9 cellular contexts compared by ENCODE assay signal in genomic region chr9:14353222-14354056, GRCh38. TPM values are rescaled to one million over a fixed set of nuclear protein-coding genes. Genes with fewer than 3 reads are reported as not detected.
A peak's percentile ranks its signal among the peaks of the same experiment; 100 is the strongest.
DNase-seq lines count a peak whose midpoint lies in the region; ATAC-seq and TF ChIP-seq lines count a peak whose summit lies in the region.
"Had no signal": no experiment of that assay in that cellular context is flagged by ENCODE, and none has a peak within 500 bp of the region (broad histone marks: within the 10 kb centered on the region; RNA-seq: fewer than 3 reads in every experiment).

No MANE protein-coding gene starts in this region.

- no peak overlapping the region for H2BK20ac ChIP-seq in H9 (ENCODE audit: low read depth, low read length, poor library complexity, severe bottlenecking)

- no peaks in the 10 kb centered on the region for H3K79me1 ChIP-seq in H9 (ENCODE audit: insufficient read depth, low read depth, low read length, poor library complexity, severe bottlenecking)

- H3K14ac ChIP-seq in H9 (ENCODE audit: insufficient read depth, low read length): no peak overlapping the region

- no peak overlapping the region for H3K4me3 ChIP-seq in upper lobe of left lung

- H3K9ac ChIP-seq in H9 (ENCODE audit: extremely low read depth, insufficient read length, low read length): no peak overlapping the region

- no peaks in the 10 kb centered on the region for H3K36me3 Mint-ChIP-seq in H9 (ENCODE audit: insufficient read depth in 1 of 3, low read depth in 3 of 3)
- H3K36me3 Mint-ChIP-seq in activated naive CD4-positive, alpha-beta T cell treated with anti-CD3 and anti-CD28 coated beads, Interleukin-2, amount 10 ng/mL, durations not matched to agents 7 days and 5 days: no peaks in the 10 kb centered on the region
- H3K36me3 Mint-ChIP-seq in glutamatergic neuron (ENCODE audit: unreplicated experiment): no peaks in the 10 kb centered on the region

- peak; percentile 81 to 87 for ATAC-seq in upper lobe of left lung (ENCODE audit: low FRiP score in 2 of 2)

- intact Hi-C loops in posterior vena cava (cut with DNase I): loop anchor here (2.0 to 10.0 kb wide), 3 partner anchors 13 to 999 kb away; no protein-coding TSS in a partner anchor

- no peak for TF ChIP-seq POLR2A in upper lobe of left lung (IDR thresholded peaks at IDR 0.05)

- no peak overlapping the region for H2AK5ac ChIP-seq in H9 (ENCODE audit: insufficient read length, low read length)

- H3K4ac ChIP-seq in H9 (ENCODE audit: low read depth, low read length): no peak overlapping the region

- H4K91ac ChIP-seq in H9 (ENCODE audit: insufficient read length, low read depth, low read length): no peak overlapping the region

- no peak overlapping the region for H4K5ac ChIP-seq in H9 (ENCODE audit: insufficient read length, low read depth, low read length)

- H2BK15ac ChIP-seq in H9 (ENCODE audit: low read depth, low read length): no peak overlapping the region

- no peak overlapping the region for H2AFZ ChIP-seq in H9 (ENCODE audit: low read length)

- POLR2A ChIA-PET in GM10248 (lab: Yijun Ruan, JAX): no interaction called here

- H3K27ac ChIP-seq in H9 (ENCODE audit: insufficient read length, low read depth, low read length) (no peak overlapping the region), upper lobe of left lung (peak overlapping the region; percentile 49 to 84 (median 73))
- H3K27ac ChIP-seq: neutrophil had no signal

- CTCF ChIA-PET in GM10248 (lab: Yijun Ruan, JAX): interaction anchor here (0.7 to 7.9 kb wide), 30 partner anchors 9 to 1002 kb away, joined by 3 to 127 read pairs (median 4); no protein-coding TSS in a partner anchor
- CTCF ChIA-PET in activated naive CD4-positive, alpha-beta T cell treated with anti-CD3 and anti-CD28 coated beads, Interleukin-2, amount 10 ng/mL, durations not matched to agents 7 days and 5 days (lab: Charles Lee): interaction anchor here (0.5 to 3.2 kb wide), 14 partner anchors 9 to 939 kb away, joined by 3 to 31 read pairs (median 4); no protein-coding TSS in a partner anchor

- no peak overlapping the region for H2BK120ac ChIP-seq in H9 (ENCODE audit: low read depth, low read length, poor library complexity, severe bottlenecking)

- no peak overlapping the region for H3K18ac ChIP-seq in H9 (ENCODE audit: insufficient read length, low read depth, low read length)

- no peaks in the 10 kb centered on the region for H3K9me3 ChIP-seq in H9 (ENCODE audit: control insufficient read depth, low read depth, low read length)
- no peaks in the 10 kb centered on the region for H3K9me3 ChIP-seq in upper lobe of left lung
- H3K9me3 ChIP-seq: neutrophil had no signal

- H3K4me1 ChIP-seq in H9 (ENCODE audit: insufficient read depth, low read length): peaks cover 4% of the 10 kb centered on the region; the same call in 1 of the 2 replicates
- H3K4me1 ChIP-seq in upper lobe of left lung: peaks cover 10 to 26% (median 16%) of the 10 kb centered on the region in 4 donors

- no peak overlapping the region for H3T11ph ChIP-seq in H9 (ENCODE audit: low read length)

- H3K4me2 ChIP-seq in H9 (ENCODE audit: insufficient read depth, insufficient read length, low read length): no peak overlapping the region

- no peak overlapping the region for H3K27ac Mint-ChIP-seq in H9
- no peak overlapping the region for H3K27ac Mint-ChIP-seq in activated naive CD4-positive, alpha-beta T cell treated with anti-CD3 and anti-CD28 coated beads, Interleukin-2, amount 10 ng/mL, durations not matched to agents 7 days and 5 days
- H3K27ac Mint-ChIP-seq in glutamatergic neuron (ENCODE audit: unreplicated experiment): peak overlapping the region; percentile 23

- no peak overlapping the region for H4K8ac ChIP-seq in H9 (replicated peaks; ENCODE audit: insufficient read length, low read depth, low read length)

- no CpG with 5 or more reads among the region's 18 CpGs for WGBS in H9 (ENCODE audit: extremely low coverage, insufficient read length, low lambda C conversion rate)
- WGBS in upper lobe of left lung, 2 donors: 14 to 18% methylated on average over 14 to 18 of the region's 18 CpGs

- H3K23ac ChIP-seq in H9 (ENCODE audit: insufficient read length, low read depth, low read length): no peak overlapping the region

- H3K9me3 Mint-ChIP-seq in H9 (no peaks in the 10 kb centered on the region), glutamatergic neuron (ENCODE audit: unreplicated experiment) (peaks cover 3% of the 10 kb centered on the region)
- no peaks in the 10 kb centered on the region for H3K9me3 Mint-ChIP-seq in activated naive CD4-positive, alpha-beta T cell treated with anti-CD3 and anti-CD28 coated beads, Interleukin-2, amount 10 ng/mL, durations not matched to agents 7 days and 5 days

- no peaks in the 10 kb centered on the region for H4K20me1 ChIP-seq in H9 (ENCODE audit: control insufficient read depth, insufficient read depth, insufficient read length)

- H3K23me2 ChIP-seq in H9 (ENCODE audit: insufficient read length, low read depth, low read length, poor library complexity, severe bottlenecking): peaks cover 16% of the 10 kb centered on the region

- peaks cover 64% of the 10 kb centered on the region for H3K27me3 Mint-ChIP-seq in H9 (ENCODE audit: low read depth)
- peaks cover 18% of the 10 kb centered on the region for H3K27me3 Mint-ChIP-seq in activated naive CD4-positive, alpha-beta T cell treated with anti-CD3 and anti-CD28 coated beads, Interleukin-2, amount 10 ng/mL, durations not matched to agents 7 days and 5 days
- peaks cover 16% of the 10 kb centered on the region for H3K27me3 Mint-ChIP-seq in glutamatergic neuron (ENCODE audit: unreplicated experiment)

- DNase-seq in GM10248 (ENCODE audit: extremely low spot score) (peak; percentile 78), H9 (peak; percentile 92), M059J (ENCODE audit: low read depth) (peak; percentile 75), SK-N-DZ (ENCODE audit: low spot score) (peak; percentile 70), glutamatergic neuron (peak; percentile 99), posterior vena cava (ENCODE audit: low spot score) (peak; percentile 97), upper lobe of left lung (peak; percentile 90 to 97)
- DNase-seq in activated naive CD4-positive, alpha-beta T cell treated with anti-CD3 and anti-CD28 coated beads, Interleukin-2, amount 10 ng/mL, durations not matched to agents 7 days and 5 days: peak; percentile 84

- H3K79me2 ChIP-seq in H9 (ENCODE audit: insufficient read depth, low read length): no peaks in the 10 kb centered on the region

- H3K36me3 ChIP-seq in upper lobe of left lung: no peaks in the 10 kb centered on the region
- H3K36me3 ChIP-seq: neutrophil had no signal

- H3K56ac ChIP-seq in H9 (ENCODE audit: insufficient read length, low read depth, low read length): no peak overlapping the region

- H2BK12ac ChIP-seq in H9 (ENCODE audit: insufficient read length, low read depth, low read length): no peak overlapping the region

- no peak for TF ChIP-seq EP300 in upper lobe of left lung (IDR thresholded peaks at IDR 0.05)

- H3K4me1 Mint-ChIP-seq in H9 (peaks cover 51 to 58% of the 10 kb centered on the region in 2 experiments), glutamatergic neuron (ENCODE audit: low read depth, unreplicated experiment) (peaks cover 31% of the 10 kb centered on the region)
- H3K4me1 Mint-ChIP-seq in activated naive CD4-positive, alpha-beta T cell treated with anti-CD3 and anti-CD28 coated beads, Interleukin-2, amount 10 ng/mL, durations not matched to agents 7 days and 5 days: no peaks in the 10 kb centered on the region

- H3K27me3 ChIP-seq in H9 (ENCODE audit: insufficient read depth, low read length) (peaks cover 41% of the 10 kb centered on the region), upper lobe of left lung (peaks cover 0 to 5% (median 1%) of the 10 kb centered on the region in 4 donors)

- no peak overlapping the region for H2BK5ac ChIP-seq in H9 (ENCODE audit: insufficient read length, low read length)

- TF ChIP-seq CTCF in GM10248 (IDR thresholded peaks at IDR 0.05; ENCODE audit: control extremely low read depth, extremely low read depth, low read depth, missing control alignments) (peak; percentile 92), H9 (conservative IDR thresholded peaks at IDR 0.05) (peak; percentile 95), glutamatergic neuron (IDR thresholded peaks at IDR 0.05; ENCODE audit: partially characterized antibody, unreplicated experiment) (peak; percentile 92), upper lobe of left lung (IDR thresholded peaks at IDR 0.05) (peak; percentile 72 to 89 (median 84))

- peak overlapping the region in 1 of 2 experiments; percentile 49; a peak in 3 of 5 replicates for H3K4me3 Mint-ChIP-seq in H9
- H3K4me3 Mint-ChIP-seq in activated naive CD4-positive, alpha-beta T cell treated with anti-CD3 and anti-CD28 coated beads, Interleukin-2, amount 10 ng/mL, durations not matched to agents 7 days and 5 days: no peak overlapping the region
- H3K4me3 Mint-ChIP-seq in glutamatergic neuron (ENCODE audit: unreplicated experiment): no peak overlapping the region

RNA-seq across cellular contexts. Expression of gene NFIB, which starts 39.5 kb away (rescaled TPM):
- 13.3 and 14.3 TPM in 2 replicates for total RNA-seq in H9 (2021)
- total RNA-seq in M059J (2014; rRNA removed; shearing (Covaris generic)): 2.5 and 4.1 TPM in 2 replicates
- 4.4 and 6.0 TPM in 2 replicates for polyA plus RNA-seq in SK-N-DZ (2014; cell fraction: cytosol; rRNA removed)
- 12.1 and 12.8 TPM in 2 replicates for polyA plus RNA-seq in SK-N-DZ (2014; cell fraction: nucleus; rRNA removed)
- 1.5 TPM for total RNA-seq in glutamatergic neuron (ENCODE audit: unreplicated experiment)
- total RNA-seq in posterior vena cava: 100 to 1,000 TPM; 230 to 305 TPM
- total RNA-seq in upper lobe of left lung: 100 to 1,000 TPM in 1 of 6 donors, 10 to 100 TPM in 5; 33.9 to 109 (median 67.5) TPM
